Comparison of ENCODE assay signal across 9 cellular contexts in genomic region chr3:128787256-128788253, GRCh38.
A peak's percentile ranks its signal among the peaks of the same experiment; 100 is the strongest.
DNase-seq lines count a peak whose midpoint lies in the region; ATAC-seq and TF ChIP-seq lines count a peak whose summit lies in the region.
"Had no signal": no experiment of that assay in that cellular context is flagged by ENCODE, and none has a peak within 500 bp of the region (broad histone marks: within the 10 kb centered on the region; RNA-seq: fewer than 3 reads in every experiment).

No MANE protein-coding gene starts in this region.

- POLR2A ChIA-PET in CD8-positive, alpha-beta T cell (lab: Charles Lee): interaction anchor here (1.3 to 4.4 kb wide), 5 partner anchors 16 to 170 kb away, joined by 6 to 29 read pairs (median 9); partner anchors contain the start of gene RAB7A
- POLR2A ChIA-PET in Panc1 (lab: Charles Lee): interaction anchor here (0.6 to 0.8 kb wide), 2 partner anchors 107 to 926 kb away, joined by 4 to 5 read pairs; no protein-coding TSS in a partner anchor
- POLR2A ChIA-PET in MCF 10A (lab: Yijun Ruan, JAX): interaction anchor here (0.6 to 2.5 kb wide), 11 partner anchors 8 to 137 kb away, joined by 3 to 27 read pairs (median 4); partner anchors contain the start of genes RAB7A and RPN1

- peak in 3 of 7 experiments; percentile 34 to 64 (median 40) for DNase-seq in CD8-positive, alpha-beta T cell
- DNase-seq in H4 (ENCODE audit: low spot score) (peak; percentile 41), Panc1 (ENCODE audit: low read depth, low spot score) (peak; percentile 84), MCF 10A (ENCODE audit: unreplicated experiment) (peak; percentile 94), nephron progenitor cell (peak; percentile 18), NCI-H1436 treated with DMSO at 0.1 percent for 48 hours (lab: John Stamatoyannopoulos, UW) (no peak)

- BruUV-seq in Panc1 (replicated peaks; lab: Mats Ljungman, UMichigan): no TSS peak
- BruUV-seq in MCF 10A (replicated peaks; lab: Mats Ljungman, UMichigan): TSS peak; percentile 96

- ATAC-seq in CD8-positive, alpha-beta T cell: peak; percentile 60
- peak; percentile 71 for ATAC-seq in Panc1
- no peak for ATAC-seq in HG03378 (IDR thresholded peaks at IDR 0.05; ENCODE audit: unreplicated experiment)
- no peak for ATAC-seq in GM18873 (IDR thresholded peaks at IDR 0.05; ENCODE audit: low FRiP score, unreplicated experiment)

- no peaks in the 10 kb centered on the region for H3K27me3 Mint-ChIP-seq in CD8-positive, alpha-beta T cell (ENCODE audit: low read depth)
- H3K27me3 Mint-ChIP-seq in MCF 10A (ENCODE audit: insufficient read depth, unreplicated experiment): no peaks in the 10 kb centered on the region
- no peaks in the 10 kb centered on the region for H3K27me3 Mint-ChIP-seq in nephron progenitor cell (ENCODE audit: low read depth, poor library complexity)

- H3K27ac Mint-ChIP-seq in CD8-positive, alpha-beta T cell: peak overlapping the region; percentile 91
- peak overlapping the region; percentile 80 for H3K27ac Mint-ChIP-seq in MCF 10A (ENCODE audit: low read depth, unreplicated experiment)
- no peak overlapping the region for H3K27ac Mint-ChIP-seq in nephron progenitor cell

- H3K4me1 Mint-ChIP-seq in CD8-positive, alpha-beta T cell (ENCODE audit: low read depth): peaks cover 88% of the 10 kb centered on the region
- peaks cover 42% of the 10 kb centered on the region for H3K4me1 Mint-ChIP-seq in MCF 10A (ENCODE audit: insufficient read depth, unreplicated experiment)
- peaks cover 58% of the 10 kb centered on the region for H3K4me1 Mint-ChIP-seq in nephron progenitor cell

- TF ChIP-seq CTCF in CD8-positive, alpha-beta T cell (IDR thresholded peaks at IDR 0.05): peak; percentile 51
- TF ChIP-seq CTCF in Panc1 (IDR thresholded peaks at IDR 0.05): peak; percentile 61
- TF ChIP-seq CTCF in MCF 10A (IDR thresholded peaks at IDR 0.05; ENCODE audit: unreplicated experiment): peak; percentile 36
- peak; percentile 47 for TF ChIP-seq CTCF in nephron progenitor cell (IDR thresholded peaks at IDR 0.05)

- no peaks in the 10 kb centered on the region for H3K36me3 ChIP-seq in CD8-positive, alpha-beta T cell (ENCODE audit: insufficient read depth, low read length)
- H3K36me3 ChIP-seq in Panc1 (ENCODE audit: control insufficient read depth, insufficient read depth, low read length): no peaks in the 10 kb centered on the region

- H3K27ac ChIP-seq in CD8-positive, alpha-beta T cell (ENCODE audit: low read depth, low read length): peak overlapping the region; percentile 49
- H3K27ac ChIP-seq in Panc1 (ENCODE audit: low read length): no peak overlapping the region
- H3K27ac ChIP-seq: SK-N-MC had no signal

- H3K9me3 ChIP-seq in CD8-positive, alpha-beta T cell (ENCODE audit: low read length): no peaks in the 10 kb centered on the region
- H3K9me3 ChIP-seq in Panc1 (ENCODE audit: control insufficient read depth, insufficient read depth, low read depth, low read length): no peaks in the 10 kb centered on the region

- H3K36me3 Mint-ChIP-seq in CD8-positive, alpha-beta T cell: no peaks in the 10 kb centered on the region
- H3K36me3 Mint-ChIP-seq in MCF 10A (ENCODE audit: insufficient read depth, unreplicated experiment): peaks cover 6% of the 10 kb centered on the region
- H3K36me3 Mint-ChIP-seq in nephron progenitor cell (ENCODE audit: low read depth): peaks cover 6% of the 10 kb centered on the region

- peaks cover 77% of the 10 kb centered on the region for H3K4me1 ChIP-seq in CD8-positive, alpha-beta T cell (ENCODE audit: insufficient read depth, low read length)
- H3K4me1 ChIP-seq in Panc1 (ENCODE audit: control insufficient read depth, insufficient read depth, low read length): peaks cover 31% of the 10 kb centered on the region

- no peaks in the 10 kb centered on the region for H3K27me3 ChIP-seq in CD8-positive, alpha-beta T cell (ENCODE audit: insufficient read depth, low read length)
- no peaks in the 10 kb centered on the region for H3K27me3 ChIP-seq in Panc1 (ENCODE audit: control insufficient read depth, insufficient read depth, low read length)

- no peaks in the 10 kb centered on the region for H3K9me3 Mint-ChIP-seq in CD8-positive, alpha-beta T cell
- H3K9me3 Mint-ChIP-seq in MCF 10A (ENCODE audit: unreplicated experiment): no peaks in the 10 kb centered on the region
- H3K9me3 Mint-ChIP-seq in nephron progenitor cell: no peaks in the 10 kb centered on the region

- CTCF ChIA-PET in CD8-positive, alpha-beta T cell (lab: Charles Lee): interaction anchor here (0.6 to 3.3 kb wide), 9 partner anchors 9 to 170 kb away, joined by 3 to 21 read pairs (median 5); no protein-coding TSS in a partner anchor
- CTCF ChIA-PET in Panc1 (lab: Charles Lee): interaction anchor here (0.5 to 1.6 kb wide), 3 partner anchors 50 to 547 kb away, joined by 4 to 6 read pairs (median 6); no protein-coding TSS in a partner anchor
- CTCF ChIA-PET in MCF 10A (lab: Yijun Ruan, JAX): interaction anchor here (0.6 to 3.7 kb wide), 5 partner anchors 31 to 107 kb away, joined by 3 to 16 read pairs (median 5); no protein-coding TSS in a partner anchor

- H3K4me3 Mint-ChIP-seq in CD8-positive, alpha-beta T cell: peak overlapping the region; percentile 70
- H3K4me3 Mint-ChIP-seq in MCF 10A (ENCODE audit: unreplicated experiment): peak overlapping the region; percentile 5
- no peak overlapping the region for H3K4me3 Mint-ChIP-seq in nephron progenitor cell

- intact Hi-C loops in CD8-positive, alpha-beta T cell (cut with DNase I, micrococcal nuclease): loop anchor here in 1 of 2 experiments (2.0 kb wide), 1 partner anchor 17 kb away; no protein-coding TSS in a partner anchor
- intact Hi-C loops in Panc1 (cut with micrococcal nuclease; ENCODE audit: unreplicated experiment): no loop called here
- intact Hi-C loops in MCF 10A (cut with micrococcal nuclease): no loop called here

- in situ Hi-C loops in Panc1 (cut with HindIII; ENCODE audit: low pct_unique_long_range_greater_than_20kb, low sequenced_read_pairs): no loop called here

- H3K4me3 ChIP-seq in CD8-positive, alpha-beta T cell (ENCODE audit: low read depth, low read length): peak overlapping the region; percentile 36
- no peak overlapping the region for H3K4me3 ChIP-seq in Panc1 (ENCODE audit: low read depth in 2 of 2, low read length in 2 of 2)
- H3K4me3 ChIP-seq: SK-N-MC had no signal

Comparison
In these comparisons a context has a peak if more than half of its experiments do, and no peak if none do; other contexts are left out.
1. ATAC-seq: peak in CD8-positive, alpha-beta T cell (single experiment) and Panc1 (single experiment); none in HG03378 (single experiment) and GM18873 (single experiment).
2. Peak in every context shown above with its lines, with median percentiles within 50 percentile points of each other: CTCF ChIP-seq.